9 cellular contexts compared by ENCODE assay signal in the genomic region with DNA sequence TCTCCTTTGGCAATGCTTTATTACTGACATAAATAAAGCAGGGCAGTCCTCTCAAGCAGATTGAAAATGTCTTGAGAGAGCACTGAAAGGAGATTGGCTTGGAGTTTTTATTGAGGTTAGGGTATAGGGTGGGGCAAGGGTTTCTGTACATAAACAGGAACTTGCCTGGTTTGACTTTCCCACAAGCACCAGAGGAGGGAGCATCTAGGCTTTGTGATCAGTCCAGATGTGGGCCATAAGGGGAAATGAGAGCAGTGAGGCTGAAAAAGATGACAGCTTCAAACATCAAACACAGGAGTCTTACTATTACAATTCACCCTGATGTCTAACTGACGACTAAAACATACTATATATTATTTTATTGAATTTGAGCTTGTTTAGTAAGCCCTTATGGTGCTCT.
A peak's percentile ranks its signal among the peaks of the same experiment; 100 is the strongest.
DNase-seq lines count a peak whose midpoint lies in the region; ATAC-seq and TF ChIP-seq lines count a peak whose summit lies in the region.
"Had no signal": no experiment of that assay in that cellular context is flagged by ENCODE, and none has a peak within 500 bp of the region (broad histone marks: within the 10 kb centered on the region; RNA-seq: fewer than 3 reads in every experiment).

No MANE protein-coding gene starts in this region.

- H3K27me3 Mint-ChIP-seq in activated CD8-positive, alpha-beta T cell treated with anti-CD3 and anti-CD28 coated beads, Interleukin-2, amount 10 ng/mL, durations not matched to agents 7 days and 5 days (ENCODE audit: low read depth): no peaks in the 10 kb centered on the region
- H3K27me3 Mint-ChIP-seq in activated CD8-positive, alpha-beta T cell treated with anti-CD3 and anti-CD28 coated beads for 36 hours: no peaks in the 10 kb centered on the region
- H3K27me3 Mint-ChIP-seq in naive thymus-derived CD8-positive, alpha-beta T cell: no peaks in the 10 kb centered on the region
- H3K27me3 Mint-ChIP-seq in activated T-helper 2 cell treated with anti-CD3 and anti-CD28 coated beads, Interferon-gamma antibody, Interleukin-2, Interleukin-4, amounts not matched to agents 10 μg/mL and 5 μg/mL and 100 μg/mL, durations not matched to agents 14 hours and 24 hours and 36 hours (ENCODE audit: low read depth): no peaks in the 10 kb centered on the region

- DNase-seq in activated CD8-positive, alpha-beta T cell treated with anti-CD3 and anti-CD28 coated beads, Interleukin-2, amount 10 ng/mL, durations not matched to agents 7 days and 5 days: peak; percentile 27
- DNase-seq in activated CD8-positive, alpha-beta T cell treated with anti-CD3 and anti-CD28 coated beads for 36 hours: no peak
- DNase-seq in NOMO-1 (lab: John Stamatoyannopoulos, UW; ENCODE audit: unreplicated experiment in 2 of 2) (peak; percentile 78 to 96), dorsolateral prefrontal cortex (no peak), OCI-M2 (lab: John Stamatoyannopoulos, UW; ENCODE audit: unreplicated experiment) (no peak)
- peak in 3 of 10 donors; percentile 17 to 42 (median 40) for DNase-seq in naive thymus-derived CD8-positive, alpha-beta T cell
- DNase-seq in activated T-helper 2 cell treated with anti-CD3 and anti-CD28 coated beads, Interferon-gamma antibody, Interleukin-2, Interleukin-4, amounts not matched to agents 10 μg/mL and 5 μg/mL and 100 μg/mL, durations not matched to agents 14 hours and 24 hours and 36 hours (ENCODE audit: low spot score): no peak

- peak overlapping the region; percentile 30 for H3K27ac Mint-ChIP-seq in activated CD8-positive, alpha-beta T cell treated with anti-CD3 and anti-CD28 coated beads, Interleukin-2, amount 10 ng/mL, durations not matched to agents 7 days and 5 days
- no peak overlapping the region for H3K27ac Mint-ChIP-seq in activated CD8-positive, alpha-beta T cell treated with anti-CD3 and anti-CD28 coated beads for 36 hours
- H3K27ac Mint-ChIP-seq in naive thymus-derived CD8-positive, alpha-beta T cell: peak overlapping the region in 4 of 10 donors; percentile 4 to 81 (median 56)
- H3K27ac Mint-ChIP-seq in activated T-helper 2 cell treated with anti-CD3 and anti-CD28 coated beads, Interferon-gamma antibody, Interleukin-2, Interleukin-4, amounts not matched to agents 10 μg/mL and 5 μg/mL and 100 μg/mL, durations not matched to agents 14 hours and 24 hours and 36 hours: no peak overlapping the region

- peaks cover 8% of the 10 kb centered on the region for H3K4me1 Mint-ChIP-seq in activated CD8-positive, alpha-beta T cell treated with anti-CD3 and anti-CD28 coated beads, Interleukin-2, amount 10 ng/mL, durations not matched to agents 7 days and 5 days (ENCODE audit: low read depth)
- H3K4me1 Mint-ChIP-seq in activated CD8-positive, alpha-beta T cell treated with anti-CD3 and anti-CD28 coated beads for 36 hours (ENCODE audit: low read depth): peaks cover 2% of the 10 kb centered on the region
- peaks cover 1 to 22% (median 17%) of the 10 kb centered on the region in 4 donors for H3K4me1 Mint-ChIP-seq in naive thymus-derived CD8-positive, alpha-beta T cell
- H3K4me1 Mint-ChIP-seq in activated T-helper 2 cell treated with anti-CD3 and anti-CD28 coated beads, Interferon-gamma antibody, Interleukin-2, Interleukin-4, amounts not matched to agents 10 μg/mL and 5 μg/mL and 100 μg/mL, durations not matched to agents 14 hours and 24 hours and 36 hours (ENCODE audit: low read depth): peaks cover 1% of the 10 kb centered on the region

- POLR2A ChIA-PET in activated CD8-positive, alpha-beta T cell treated with anti-CD3 and anti-CD28 coated beads, Interleukin-2, amount 10 ng/mL, durations not matched to agents 7 days and 5 days (lab: Charles Lee): no interaction called here
- POLR2A ChIA-PET in activated CD8-positive, alpha-beta T cell treated with anti-CD3 and anti-CD28 coated beads for 36 hours (lab: Charles Lee): no interaction called here
- POLR2A ChIA-PET in naive thymus-derived CD8-positive, alpha-beta T cell (lab: Charles Lee): interaction anchor here (0.6 kb wide), 1 partner anchor 848 kb away, joined by 7 read pairs; no protein-coding TSS in a partner anchor

- intact Hi-C loops in activated CD8-positive, alpha-beta T cell treated with anti-CD3 and anti-CD28 coated beads for 36 hours (cut with micrococcal nuclease): no loop called here
- intact Hi-C loops in dorsolateral prefrontal cortex (cut with DNase I): no loop called here
- intact Hi-C loops in activated T-helper 2 cell treated with anti-CD3 and anti-CD28 coated beads, Interferon-gamma antibody, Interleukin-2, Interleukin-4, amounts not matched to agents 10 μg/mL and 5 μg/mL and 100 μg/mL, durations not matched to agents 14 hours and 24 hours and 36 hours (cut with micrococcal nuclease): no loop called here

- no peaks in the 10 kb centered on the region for H3K27me3 ChIP-seq in dorsolateral prefrontal cortex

- no peak overlapping the region for H3K27ac ChIP-seq in dorsolateral prefrontal cortex
- H3K27ac ChIP-seq: SK-N-MC had no signal

- CTCF ChIA-PET in activated CD8-positive, alpha-beta T cell treated with anti-CD3 and anti-CD28 coated beads, Interleukin-2, amount 10 ng/mL, durations not matched to agents 7 days and 5 days (lab: Charles Lee): interaction anchor here (0.7 to 0.9 kb wide), 2 partner anchors 25 to 52 kb away, joined by 3 read pairs; no protein-coding TSS in a partner anchor
- CTCF ChIA-PET in activated CD8-positive, alpha-beta T cell treated with anti-CD3 and anti-CD28 coated beads for 36 hours (lab: Charles Lee): no interaction called here

- no peaks in the 10 kb centered on the region for H3K36me3 Mint-ChIP-seq in activated CD8-positive, alpha-beta T cell treated with anti-CD3 and anti-CD28 coated beads, Interleukin-2, amount 10 ng/mL, durations not matched to agents 7 days and 5 days (ENCODE audit: low read depth)
- H3K36me3 Mint-ChIP-seq in activated CD8-positive, alpha-beta T cell treated with anti-CD3 and anti-CD28 coated beads for 36 hours (ENCODE audit: low read depth): no peaks in the 10 kb centered on the region
- peaks cover 0 to 5% (median 0%) of the 10 kb centered on the region in 3 donors for H3K36me3 Mint-ChIP-seq in naive thymus-derived CD8-positive, alpha-beta T cell
- H3K36me3 Mint-ChIP-seq in activated T-helper 2 cell treated with anti-CD3 and anti-CD28 coated beads, Interferon-gamma antibody, Interleukin-2, Interleukin-4, amounts not matched to agents 10 μg/mL and 5 μg/mL and 100 μg/mL, durations not matched to agents 14 hours and 24 hours and 36 hours (ENCODE audit: low read depth): no peaks in the 10 kb centered on the region

- H3K4me3 ChIP-seq in dorsolateral prefrontal cortex: no peak overlapping the region
- H3K4me3 ChIP-seq: SK-N-MC had no signal

- no peak overlapping the region for H3K4me3 Mint-ChIP-seq in activated CD8-positive, alpha-beta T cell treated with anti-CD3 and anti-CD28 coated beads, Interleukin-2, amount 10 ng/mL, durations not matched to agents 7 days and 5 days
- no peak overlapping the region for H3K4me3 Mint-ChIP-seq in activated CD8-positive, alpha-beta T cell treated with anti-CD3 and anti-CD28 coated beads for 36 hours
- peak overlapping the region in 3 of 10 donors; percentile 17 to 39 (median 37) for H3K4me3 Mint-ChIP-seq in naive thymus-derived CD8-positive, alpha-beta T cell
- H3K4me3 Mint-ChIP-seq in activated T-helper 2 cell treated with anti-CD3 and anti-CD28 coated beads, Interferon-gamma antibody, Interleukin-2, Interleukin-4, amounts not matched to agents 10 μg/mL and 5 μg/mL and 100 μg/mL, durations not matched to agents 14 hours and 24 hours and 36 hours (ENCODE audit: low read depth): no peak overlapping the region

- no peak for TF ChIP-seq CTCF in activated CD8-positive, alpha-beta T cell treated with anti-CD3 and anti-CD28 coated beads for 36 hours (IDR thresholded peaks at IDR 0.05)
- peak in 1 of 56 donors; percentile 21 for TF ChIP-seq CTCF in dorsolateral prefrontal cortex (IDR thresholded peaks at IDR 0.05 in 54 of 56, conservative IDR thresholded peaks at IDR 0.05 in 2 of 56; ENCODE audit: low read depth in 1 of 56, partially characterized antibody in 56 of 56)

- ATAC-seq in activated CD8-positive, alpha-beta T cell treated with anti-CD3 and anti-CD28 coated beads, Interleukin-2, amount 10 ng/mL, durations not matched to agents 7 days and 5 days: peak; percentile 60
- no peak for ATAC-seq in activated CD8-positive, alpha-beta T cell treated with anti-CD3 and anti-CD28 coated beads for 36 hours
- peak; percentile 78 for ATAC-seq in HG02798 (IDR thresholded peaks at IDR 0.05; ENCODE audit: poor library complexity, unreplicated experiment)
- peak; percentile 75 to 79 for ATAC-seq in naive thymus-derived CD8-positive, alpha-beta T cell

- no peaks in the 10 kb centered on the region for H3K9me3 Mint-ChIP-seq in activated CD8-positive, alpha-beta T cell treated with anti-CD3 and anti-CD28 coated beads, Interleukin-2, amount 10 ng/mL, durations not matched to agents 7 days and 5 days (ENCODE audit: insufficient read depth)
- peaks cover 4% of the 10 kb centered on the region for H3K9me3 Mint-ChIP-seq in activated CD8-positive, alpha-beta T cell treated with anti-CD3 and anti-CD28 coated beads for 36 hours
- H3K9me3 Mint-ChIP-seq in naive thymus-derived CD8-positive, alpha-beta T cell: peaks cover 0 to 13% (median 3%) of the 10 kb centered on the region in 9 donors
- peaks cover 6% of the 10 kb centered on the region for H3K9me3 Mint-ChIP-seq in activated T-helper 2 cell treated with anti-CD3 and anti-CD28 coated beads, Interferon-gamma antibody, Interleukin-2, Interleukin-4, amounts not matched to agents 10 μg/mL and 5 μg/mL and 100 μg/mL, durations not matched to agents 14 hours and 24 hours and 36 hours

Comparison
In these comparisons a context has a peak if more than half of its experiments do, and no peak if none do; other contexts are left out.
1. DNase-seq: peak in activated CD8-positive, alpha-beta T cell treated with anti-CD3 and anti-CD28 coated beads, Interleukin-2, amount 10 ng/mL, durations not matched to agents 7 days and 5 days (single experiment) and NOMO-1 (2 of 2); none in activated CD8-positive, alpha-beta T cell treated with anti-CD3 and anti-CD28 coated beads for 36 hours (single experiment), dorsolateral prefrontal cortex (0 of 10), activated T-helper 2 cell treated with anti-CD3 and anti-CD28 coated beads, Interferon-gamma antibody, Interleukin-2, Interleukin-4, amounts not matched to agents 10 μg/mL and 5 μg/mL and 100 μg/mL, durations not matched to agents 14 hours and 24 hours and 36 hours (single experiment) and OCI-M2 (single experiment).